ENCODE assay signal across 10 cellular contexts in the genomic region with DNA sequence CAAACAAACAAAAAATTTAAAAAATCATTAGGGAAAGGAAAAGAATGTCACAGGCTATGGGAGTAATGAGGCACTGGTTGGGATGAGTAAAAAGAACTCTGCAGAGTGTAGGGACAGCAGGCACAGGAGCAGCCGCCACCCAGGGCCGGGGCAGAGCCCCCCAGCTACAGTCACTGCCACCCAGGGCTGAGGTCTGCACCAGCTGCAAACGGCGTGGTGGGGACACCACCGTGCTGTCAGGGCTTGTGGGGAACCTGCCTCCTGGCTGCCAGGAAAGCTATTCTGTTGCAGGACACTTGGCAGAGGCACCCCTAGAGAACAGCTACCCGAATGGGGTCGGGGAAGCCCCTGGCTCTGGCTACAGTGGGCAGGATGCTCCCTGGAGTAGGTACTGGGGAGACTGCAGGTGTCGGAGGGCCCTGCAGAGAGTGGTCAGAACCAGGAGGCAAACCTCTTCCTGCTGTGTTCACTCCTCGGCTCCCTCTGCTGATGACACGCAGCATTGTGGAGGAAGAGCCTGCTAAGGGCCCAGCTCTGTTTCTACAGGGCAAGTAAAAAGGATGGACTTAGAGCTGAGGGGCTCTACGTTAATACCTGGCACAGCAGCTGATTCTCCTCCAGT. TPM values are rescaled to one million over a fixed set of nuclear protein-coding genes. Genes with fewer than 3 reads are reported as not detected.
DNase-seq lines count a peak whose midpoint lies in the region; ATAC-seq, FAIRE-seq and TF ChIP-seq lines count a peak whose summit lies in the region.
"Had no signal": no experiment of that assay in that cellular context is flagged by ENCODE, and none has a peak within 500 bp of the region (broad histone marks: within the 10 kb centered on the region; RNA-seq: fewer than 3 reads in every experiment).

No MANE protein-coding gene starts in this region.

- H3K4me1 ChIP-seq in mesenchymal stem cell (ENCODE audit: control insufficient read depth, insufficient read depth, low read depth, low read length) (peaks cover 23% of the 10 kb centered on the region), aorta (ENCODE audit: control insufficient read depth in 1 of 2, insufficient read depth in 2 of 2, low read length in 2 of 2) (no peaks in the 10 kb centered on the region)
- H3K4me1 ChIP-seq: tibial nerve had no signal

- H3K27ac ChIP-seq in mesenchymal stem cell (ENCODE audit: low read length, poor library complexity, severe bottlenecking) (no peak overlapping the region), aorta (ENCODE audit: low read depth in 1 of 2, low read length in 2 of 2) (no peak overlapping the region)
- H3K27ac ChIP-seq: tibial nerve had no signal

- 82% methylated on average over 11 of the region's 11 CpGs for WGBS in mesenchymal stem cell
- 82 to 84% methylated on average over 9 to 11 of the region's 11 CpGs for WGBS in aorta, 2 donors

- no peak overlapping the region for H2AFZ ChIP-seq in mesenchymal stem cell (ENCODE audit: low read depth, low read length)

- no peak overlapping the region for H3K4me2 ChIP-seq in mesenchymal stem cell (ENCODE audit: low read length, poor library complexity, severe bottlenecking)

- no peaks in the 10 kb centered on the region for H3K9me3 ChIP-seq in mesenchymal stem cell (ENCODE audit: control insufficient read depth, low read length)
- H3K9me3 ChIP-seq in aorta (ENCODE audit: control insufficient read depth, low read length) = no peaks in the 10 kb centered on the region
- H3K9me3 ChIP-seq: tibial nerve had no signal

- no peak overlapping the region for H2BK120ac ChIP-seq in mesenchymal stem cell (ENCODE audit: low read depth, low read length)

- no peak overlapping the region for H4K91ac ChIP-seq in mesenchymal stem cell (ENCODE audit: low read length)

- H2BK15ac ChIP-seq in mesenchymal stem cell (ENCODE audit: low read depth, poor library complexity, severe bottlenecking) = no peak overlapping the region

- no peak overlapping the region for H3K18ac ChIP-seq in mesenchymal stem cell (ENCODE audit: low read depth in 1 of 2, low read length in 2 of 2)

- H3K14ac ChIP-seq in mesenchymal stem cell (ENCODE audit: low read length in 2 of 2) = no peak overlapping the region

- TF ChIP-seq CTCF in AG09319 (IDR thresholded peaks at IDR 0.05; ENCODE audit: low read depth, low read length) (peak; percentile 47), bronchial epithelial cell (IDR thresholded peaks at IDR 0.05; ENCODE audit: insufficient read depth, low read length, severe bottlenecking) (peak; percentile 45)

- H2AK5ac ChIP-seq in mesenchymal stem cell (ENCODE audit: low read length, severe bottlenecking) = no peak overlapping the region

- intact Hi-C loops in aorta (cut with DNase I) = no loop called here

- DNase-seq in AG09319 (ENCODE audit: extremely low read depth, low read depth) (no peak), Daoy (ENCODE audit: low read depth) (peak; percentile 34), NCI-H2196 (lab: John Stamatoyannopoulos, UW; ENCODE audit: unreplicated experiment) (peak; percentile 69), bronchial epithelial cell (ENCODE audit: low read depth) (peak; percentile 31), mesenchymal stem cell (peak; percentile 60), NCI-H2107 (lab: John Stamatoyannopoulos, UW) (no peak), aorta (no peak)

- no peak overlapping the region for H3K4ac ChIP-seq in mesenchymal stem cell (ENCODE audit: low read depth in 1 of 2, low read length in 2 of 2)

- H2BK5ac ChIP-seq in mesenchymal stem cell (ENCODE audit: low read depth, low read length, poor library complexity, severe bottlenecking) = no peak overlapping the region

- H3K27me3 ChIP-seq in bronchial epithelial cell (ENCODE audit: control insufficient read depth, insufficient read depth, low read length) (no peaks in the 10 kb centered on the region), mesenchymal stem cell (ENCODE audit: control insufficient read depth in 1 of 2, insufficient read depth in 1 of 2, low read length in 2 of 2) (no peaks in the 10 kb centered on the region), aorta (ENCODE audit: control insufficient read depth in 1 of 2, insufficient read depth in 2 of 2, low read length in 1 of 2) (no peaks in the 10 kb centered on the region)
- H3K27me3 ChIP-seq: tibial nerve had no signal

- H3K36me3 ChIP-seq in bronchial epithelial cell (ENCODE audit: control insufficient read depth, insufficient read depth, low read length) (peaks cover 12% of the 10 kb centered on the region), mesenchymal stem cell (ENCODE audit: control insufficient read depth in 1 of 2, insufficient read depth in 2 of 2, low read depth in 1 of 2, low read length in 2 of 2) (peaks cover 29 to 42% of the 10 kb centered on the region in 2 experiments), aorta (ENCODE audit: control insufficient read depth in 1 of 2, insufficient read depth in 2 of 2, low read length in 1 of 2) (peaks cover 0 to 1% of the 10 kb centered on the region in 2 donors)

- H2BK12ac ChIP-seq in mesenchymal stem cell (ENCODE audit: low read length in 2 of 2) = no peak overlapping the region

- no peak for FAIRE-seq in bronchial epithelial cell (lab: Jason Lieb, UNC)

- no peak overlapping the region for H3K23ac ChIP-seq in mesenchymal stem cell (ENCODE audit: low read length in 2 of 2)

- H3K79me1 ChIP-seq in mesenchymal stem cell (replicated peaks; ENCODE audit: low read length, poor library complexity, severe bottlenecking) = no peaks in the 10 kb centered on the region

- ATAC-seq in GM19328 (IDR thresholded peaks at IDR 0.05; ENCODE audit: unreplicated experiment) (no peak), aorta (ENCODE audit: low FRiP score) (no peak)

- H3K4me3 ChIP-seq in bronchial epithelial cell (ENCODE audit: low read depth, low read length) (no peak overlapping the region), mesenchymal stem cell (ENCODE audit: insufficient read depth in 1 of 2, low read depth in 1 of 2, low read length in 2 of 2) (no peak overlapping the region), aorta (ENCODE audit: low read length in 2 of 2) (no peak overlapping the region)
- H3K4me3 ChIP-seq: lung, tibial nerve had no signal

- no peak overlapping the region for H3K9ac ChIP-seq in mesenchymal stem cell (ENCODE audit: low read length)

- H4K8ac ChIP-seq in mesenchymal stem cell (ENCODE audit: low read length) = no peak overlapping the region

RNA-seq across cellular contexts. Expression of a gene that starts 32.3 kb away (rescaled TPM):
- total RNA-seq in Daoy (2014; rRNA removed; shearing (Covaris generic)) = 23.3 and 23.4 TPM in 2 replicates
- total RNA-seq in bronchial epithelial cell = 27.1 and 31.9 TPM in 2 replicates
- 22.1 TPM for polyA plus RNA-seq in mesenchymal stem cell (2013, experiment 1 of 2)
- polyA plus RNA-seq in mesenchymal stem cell (2013, experiment 2 of 2) = 19.9 TPM
- total RNA-seq in aorta = 10 to 100 TPM; 27.9 to 33.9 TPM
- polyA plus RNA-seq in aorta = 10 to 100 TPM; 15.3 to 24.1 TPM

Comparison
In these comparisons a context has a peak if more than half of its experiments do, and no peak if none do; other contexts are left out.
1. DNase-seq: peak in Daoy (single experiment), NCI-H2196 (single experiment), bronchial epithelial cell (single experiment) and mesenchymal stem cell (single experiment); none in AG09319 (single experiment), NCI-H2107 (single experiment) and aorta (0 of 2).